27 cellular contexts compared by ENCODE assay signal in the genomic region with DNA sequence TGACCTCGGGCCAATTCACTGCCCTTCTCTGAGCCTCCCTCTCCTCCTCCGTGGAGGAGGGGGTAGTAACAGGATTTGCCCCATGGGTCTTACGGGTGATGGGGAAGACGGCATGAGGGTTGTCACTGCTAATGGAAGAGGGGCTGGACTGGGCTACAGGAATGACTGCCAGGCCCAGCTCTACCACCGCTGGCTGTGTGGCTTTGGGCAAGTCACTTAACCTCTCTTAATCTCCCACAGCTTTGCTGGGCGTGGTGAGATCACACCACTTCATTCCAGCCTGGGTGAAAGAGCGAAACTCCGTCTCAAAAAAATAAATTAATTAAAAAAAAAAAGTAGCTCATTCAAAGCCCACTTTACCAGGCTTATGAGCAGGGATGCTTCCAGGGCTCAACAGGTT. TPM values are rescaled to one million over a fixed set of nuclear protein-coding genes. Genes with fewer than 3 reads are reported as not detected.
"Had no signal": no experiment of that assay in that cellular context is flagged by ENCODE, and none has a peak within 500 bp of the region (broad histone marks: within the 10 kb centered on the region; RNA-seq: fewer than 3 reads in every experiment).

No MANE protein-coding gene starts in this region.

- H3K27ac ChIP-seq: heart left ventricle, left ventricle myocardium inferior, neutrophil, ovary, prostate gland, sigmoid colon, spleen, suprapubic skin, thoracic aorta, tibial artery, upper lobe of right lung had no signal

- DNase-seq: heart left ventricle; hypothalamus; immature natural killer cell; kidney; left colon; left ventricle myocardium inferior; midbrain; occipital lobe; ovary; retina; right cardiac atrium; sigmoid colon; spleen; stimulated activated CD4-positive, alpha-beta T cell treated with anti-CD3 and anti-CD28 coated beads, Interleukin-4, amount 100 ng/mL, for 24 hours; stimulated activated naive CD4-positive, alpha-beta T cell; tibial artery; trophoblast cell; upper lobe of right lung had no signal

- FAIRE-seq: islet of Langerhans, kidney, small intestine, urothelium cell line had no signal

- H3K27me3 ChIP-seq: ovary had no signal

- H3K4me1 ChIP-seq: prostate gland had no signal

- H3K4me3 ChIP-seq: heart left ventricle, left ventricle myocardium inferior, lung, ovary, prostate gland, sigmoid colon, spleen, suprapubic skin, thoracic aorta, tibial artery, upper lobe of right lung had no signal

- H3K36me3 ChIP-seq: heart left ventricle, left ventricle myocardium inferior, neutrophil, ovary, prostate gland, sigmoid colon, spleen, suprapubic skin, thoracic aorta, tibial artery, upper lobe of right lung had no signal

- H3K9me3 ChIP-seq: heart left ventricle, left ventricle myocardium inferior, neutrophil, ovary, prostate gland, sigmoid colon, spleen, suprapubic skin, thoracic aorta, tibial artery, upper lobe of right lung had no signal

RNA-seq across cellular contexts. Expression of a gene that starts 2.8 kb away (rescaled TPM):
- polyA plus RNA-seq: immature natural killer cell; naive thymus-derived CD8-positive, alpha-beta T cell had no signal

RNA-seq across cellular contexts. Expression of a gene that starts 30.9 kb away (rescaled TPM):
- polyA plus RNA-seq: immature natural killer cell had no signal

RNA-seq across cellular contexts. Expression of a gene that starts 50.6 kb away (rescaled TPM):
- polyA plus RNA-seq: heart left ventricle; immature natural killer cell; lung; naive thymus-derived CD8-positive, alpha-beta T cell; ovary; right cardiac atrium had no signal
